In the genomic region with DNA sequence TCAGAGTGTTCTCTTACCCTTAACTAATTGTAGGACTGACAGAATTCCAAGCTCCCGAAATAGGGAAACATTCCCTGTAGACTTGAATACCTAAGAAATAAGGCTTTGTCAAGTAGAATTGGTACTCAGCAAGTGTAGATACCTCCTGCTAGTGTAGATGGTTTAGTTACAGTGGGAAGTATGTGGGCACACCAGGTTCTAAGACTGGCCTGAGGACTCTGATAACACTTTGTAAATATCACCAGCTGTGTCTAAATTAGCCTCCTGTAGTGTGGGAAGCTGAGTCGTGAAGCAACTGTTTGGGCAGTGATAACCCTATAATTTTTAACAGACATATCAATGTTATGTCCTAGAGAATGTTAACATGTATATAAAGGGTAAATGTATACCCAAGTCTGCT, we compare ENCODE assay signal across 20 cellular contexts.
DNase-seq lines count a peak whose midpoint lies in the region; ATAC-seq and TF ChIP-seq lines count a peak whose summit lies in the region.
"Had no signal": no experiment of that assay in that cellular context is flagged by ENCODE, and none has a peak within 500 bp of the region (broad histone marks: within the 10 kb centered on the region; RNA-seq: fewer than 3 reads in every experiment).

No MANE protein-coding gene starts in this region.

- H3K9me3 Mint-ChIP-seq in activated CD4-positive, alpha-beta T cell treated with anti-CD3 and anti-CD28 coated beads, Interleukin-2, amount 10 ng/mL, durations not matched to agents 24 days and 14 days, result no peaks in the 10 kb centered on the region
- H3K9me3 Mint-ChIP-seq in activated T-cell treated with anti-CD3 and anti-CD28 coated beads, Interleukin-2, amount 50 U/mL, for 72 hours, result no peaks in the 10 kb centered on the region

- H3K27ac ChIP-seq in mesendoderm (ENCODE audit: low read depth, low read length) (no peak overlapping the region), PC-9 (no peak overlapping the region)
- H3K27ac ChIP-seq: A549, SJCRH30 had no signal

- peaks cover 2% of the 10 kb centered on the region for H3K27me3 Mint-ChIP-seq in activated CD4-positive, alpha-beta T cell treated with anti-CD3 and anti-CD28 coated beads, Interleukin-2, amount 10 ng/mL, durations not matched to agents 24 days and 14 days
- H3K27me3 Mint-ChIP-seq in activated T-cell treated with anti-CD3 and anti-CD28 coated beads, Interleukin-2, amount 50 U/mL, for 72 hours (ENCODE audit: low read depth), result peaks cover 11% of the 10 kb centered on the region

- no peak overlapping the region for H2BK120ac ChIP-seq in mesendoderm (ENCODE audit: low read depth, low read length)

- H3K18ac ChIP-seq in mesendoderm (ENCODE audit: low read length), result no peak overlapping the region

- H3K4me2 ChIP-seq in mesendoderm (ENCODE audit: low read length) (no peak overlapping the region), PC-9 (no peak overlapping the region)
- H3K4me2 ChIP-seq: A549 had no signal

- CTCF ChIA-PET in PC-9 (lab: Charles Lee), result no interaction called here

- peaks cover 2% of the 10 kb centered on the region for H3K4me1 Mint-ChIP-seq in activated CD4-positive, alpha-beta T cell treated with anti-CD3 and anti-CD28 coated beads, Interleukin-2, amount 10 ng/mL, durations not matched to agents 24 days and 14 days
- no peaks in the 10 kb centered on the region for H3K4me1 Mint-ChIP-seq in activated T-cell treated with anti-CD3 and anti-CD28 coated beads, Interleukin-2, amount 50 U/mL, for 72 hours (ENCODE audit: low read depth)

- no peak for ATAC-seq in activated T-cell treated with anti-CD3 and anti-CD28 coated beads, Interleukin-2, amount 50 U/mL, for 72 hours (replicated peaks in 1 of 2)
- ATAC-seq in sciatic nerve, result no peak
- ATAC-seq: A549, GM12878, HepG2 had no signal

- no peaks in the 10 kb centered on the region for H3K79me1 ChIP-seq in mesendoderm (ENCODE audit: low read length)

- H3K9me3 ChIP-seq in PC-9 (ENCODE audit: insufficient read depth, low read depth), result no peaks in the 10 kb centered on the region
- H3K9me3 ChIP-seq: A549, MG63, SJCRH30 had no signal

- H3K79me2 ChIP-seq in mesendoderm (ENCODE audit: control insufficient read depth, insufficient read depth, low read length) (no peaks in the 10 kb centered on the region), PC-9 (ENCODE audit: low read depth) (no peaks in the 10 kb centered on the region)

- no CpG with 5 or more reads among the region's 2 CpGs for WGBS in mesendoderm (ENCODE audit: extremely low coverage, insufficient coverage, low lambda C conversion rate)

- H3F3A ChIP-seq in PC-9 (ENCODE audit: insufficient read depth, low read depth), result no peaks in the 10 kb centered on the region

- no peak overlapping the region for H3K27ac Mint-ChIP-seq in activated CD4-positive, alpha-beta T cell treated with anti-CD3 and anti-CD28 coated beads, Interleukin-2, amount 10 ng/mL, durations not matched to agents 24 days and 14 days
- no peak overlapping the region for H3K27ac Mint-ChIP-seq in activated T-cell treated with anti-CD3 and anti-CD28 coated beads, Interleukin-2, amount 50 U/mL, for 72 hours

- POLR2A ChIA-PET in PC-9 (lab: Charles Lee; ENCODE audit: unreplicated experiment), result no interaction called here

- no peak overlapping the region for H3K23ac ChIP-seq in mesendoderm (ENCODE audit: low read length)

- peaks cover 4% of the 10 kb centered on the region for H3K36me3 Mint-ChIP-seq in activated CD4-positive, alpha-beta T cell treated with anti-CD3 and anti-CD28 coated beads, Interleukin-2, amount 10 ng/mL, durations not matched to agents 24 days and 14 days (ENCODE audit: low read depth)
- peaks cover 0 to 4% of the 10 kb centered on the region in 2 donors for H3K36me3 Mint-ChIP-seq in activated T-cell treated with anti-CD3 and anti-CD28 coated beads, Interleukin-2, amount 50 U/mL, for 72 hours (ENCODE audit: insufficient read depth in 2 of 2)

- H3K4me3 ChIP-seq in mesendoderm (ENCODE audit: low read length), result no peak overlapping the region
- no peak overlapping the region for H3K4me3 ChIP-seq in PC-9
- H3K4me3 ChIP-seq: A549, GM12878, MG63, SJCRH30 had no signal

- intact Hi-C loops in activated CD4-positive, alpha-beta T cell treated with anti-CD3 and anti-CD28 coated beads, Interleukin-2, amount 10 ng/mL, durations not matched to agents 24 days and 14 days (cut with micrococcal nuclease), result no loop called here
- intact Hi-C loops in PC-9 (cut with micrococcal nuclease; ENCODE audit: unreplicated experiment) (no loop called here), sciatic nerve (cut with DNase I) (loop anchor here (5.0 kb wide), 1 partner anchor 1400 kb away; no protein-coding TSS in a partner anchor)

- H4K5ac ChIP-seq in mesendoderm (ENCODE audit: low read length), result no peak overlapping the region

- no peak overlapping the region for H3K56ac ChIP-seq in mesendoderm (ENCODE audit: low read length)

- H3K4ac ChIP-seq in mesendoderm (ENCODE audit: low read depth, low read length), result no peak overlapping the region

- no peak for TF ChIP-seq CTCF in PC-9 (conservative IDR thresholded peaks at IDR 0.05)

- no peaks in the 10 kb centered on the region for H3K9me2 ChIP-seq in PC-9 (ENCODE audit: insufficient read depth)

- H3K9ac ChIP-seq in mesendoderm (ENCODE audit: low read length), result no peak overlapping the region

- H2BK5ac ChIP-seq in mesendoderm (ENCODE audit: low read length), result no peak overlapping the region

- H4K8ac ChIP-seq in mesendoderm (ENCODE audit: low read depth, low read length), result no peak overlapping the region

- H3K4me3 Mint-ChIP-seq in activated CD4-positive, alpha-beta T cell treated with anti-CD3 and anti-CD28 coated beads, Interleukin-2, amount 10 ng/mL, durations not matched to agents 24 days and 14 days, result no peak overlapping the region
- H3K4me3 Mint-ChIP-seq in activated T-cell treated with anti-CD3 and anti-CD28 coated beads, Interleukin-2, amount 50 U/mL, for 72 hours, result no peak overlapping the region

- H3K4me1 ChIP-seq in mesendoderm (ENCODE audit: control insufficient read depth, low read depth, low read length) (no peaks in the 10 kb centered on the region), PC-9 (replicated peaks; ENCODE audit: insufficient read depth) (no peaks in the 10 kb centered on the region)
- H3K4me1 ChIP-seq: A549, SJCRH30 had no signal

- H3K27me3 ChIP-seq in mesendoderm (ENCODE audit: insufficient read depth, low read length, poor library complexity) (no peaks in the 10 kb centered on the region), PC-9 (ENCODE audit: insufficient read depth, low read depth) (no peaks in the 10 kb centered on the region)
- H3K27me3 ChIP-seq: MG63, SJCRH30 had no signal

- no TSS peak for BruUV-seq in PC-9 (replicated peaks; lab: Mats Ljungman, UMichigan)

- H3K36me3 ChIP-seq in mesendoderm (ENCODE audit: control insufficient read depth, insufficient read depth, low read length), result no peaks in the 10 kb centered on the region
- no peaks in the 10 kb centered on the region for H3K36me3 ChIP-seq in PC-9 (ENCODE audit: low read depth)
- H3K36me3 ChIP-seq: MG63, SJCRH30 had no signal

- H2BK15ac ChIP-seq in mesendoderm (replicated peaks; ENCODE audit: low read depth), result no peak overlapping the region

- H4K20me1 ChIP-seq in PC-9 (ENCODE audit: insufficient read depth), result no peaks in the 10 kb centered on the region

- H2AFZ ChIP-seq in PC-9, result no peak overlapping the region

- peak; percentile 28 for DNase-seq in activated CD4-positive, alpha-beta T cell treated with anti-CD3 and anti-CD28 coated beads, Interleukin-2, amount 10 ng/mL, durations not matched to agents 24 days and 14 days
- DNase-seq in activated CD4-positive, alpha-beta T cell treated with anti-CD3 and anti-CD28 coated beads for 48 hours, result no peak
- DNase-seq in LHCN-M2 (ENCODE audit: low read depth) (peak; percentile 29), NCI-H69 (lab: John Stamatoyannopoulos, UW) (peak; percentile 79), mesendoderm (peak; percentile 58), PC-9 (no peak), sciatic nerve (ENCODE audit: low spot score) (no peak)
- no peak for DNase-seq in activated T-cell treated with anti-CD3 and anti-CD28 coated beads, Interleukin-2, amount 50 U/mL, for 72 hours
- DNase-seq: C1 segment of cervical spinal cord, GDM1, GOT3, MG63, NCI-H1105, NCI-H1930, NCI-H510A, RPMI8226, SJCRH30 had no signal

- H2AK5ac ChIP-seq in mesendoderm (ENCODE audit: low read length), result no peak overlapping the region

Comparison
In these comparisons a context has a peak if more than half of its experiments do, and no peak if none do; other contexts are left out.
1. DNase-seq: peak in activated CD4-positive, alpha-beta T cell treated with anti-CD3 and anti-CD28 coated beads, Interleukin-2, amount 10 ng/mL, durations not matched to agents 24 days and 14 days (single experiment), LHCN-M2 (single experiment), NCI-H69 (single experiment) and mesendoderm (single experiment); none in activated CD4-positive, alpha-beta T cell treated with anti-CD3 and anti-CD28 coated beads for 48 hours (single experiment), PC-9 (0 of 2), activated T-cell treated with anti-CD3 and anti-CD28 coated beads, Interleukin-2, amount 50 U/mL, for 72 hours (0 of 2) and sciatic nerve (single experiment).